9 cellular contexts compared by ENCODE assay signal in genomic region chr7:82677493-82677892, GRCh38.
A peak's percentile ranks its signal among the peaks of the same experiment; 100 is the strongest.
DNase-seq lines count a peak whose midpoint lies in the region; TF ChIP-seq lines count a peak whose summit lies in the region.
"Had no signal": no experiment of that assay in that cellular context is flagged by ENCODE, and none has a peak within 500 bp of the region (broad histone marks: within the 10 kb centered on the region; RNA-seq: fewer than 3 reads in every experiment).

No MANE protein-coding gene starts in this region.

- peaks cover 15% of the 10 kb centered on the region for H3K4me1 Mint-ChIP-seq in T-helper 2 cell treated with Interferon-gamma antibody and Interleukin-4, amounts not matched to agents 5 μg/mL and 100 μg/mL, for 36 hours (ENCODE audit: low read depth)

- no peaks in the 10 kb centered on the region for H3K36me3 ChIP-seq in thyroid gland

- DNase-seq in GM03348 (ENCODE audit: low spot score) (peak; percentile 4), H4 (ENCODE audit: low spot score) (peak; percentile 67), NCI-H1105 (lab: John Stamatoyannopoulos, UW) (no peak), thyroid gland (no peak), medulla oblongata (ENCODE audit: extremely low spot score) (no peak), NCI-H1048 (lab: John Stamatoyannopoulos, UW) (no peak)
- peak; percentile 29 for DNase-seq in T-helper 2 cell treated with Interferon-gamma antibody and Interleukin-4, amounts not matched to agents 5 μg/mL and 100 μg/mL, for 36 hours (ENCODE audit: low spot score)
- DNase-seq in effector CD8-positive, alpha-beta T cell (lab: John Stamatoyannopoulos, UW): peak; percentile 9

- peaks cover 12% of the 10 kb centered on the region for H3K9me3 Mint-ChIP-seq in T-helper 2 cell treated with Interferon-gamma antibody and Interleukin-4, amounts not matched to agents 5 μg/mL and 100 μg/mL, for 36 hours
- H3K9me3 Mint-ChIP-seq: dendritic cell treated with granulocyte-macrophage colony-stimulating factor and Interleukin-4, amounts not matched to agents 40 ng/mL and 50 ng/mL, for 4 days had no signal

- H3K27ac Mint-ChIP-seq in T-helper 2 cell treated with Interferon-gamma antibody and Interleukin-4, amounts not matched to agents 5 μg/mL and 100 μg/mL, for 36 hours: peak overlapping the region; percentile 70
- H3K27ac Mint-ChIP-seq: dendritic cell treated with granulocyte-macrophage colony-stimulating factor and Interleukin-4, amounts not matched to agents 40 ng/mL and 50 ng/mL, for 4 days had no signal

- H3K4me3 Mint-ChIP-seq in T-helper 2 cell treated with Interferon-gamma antibody and Interleukin-4, amounts not matched to agents 5 μg/mL and 100 μg/mL, for 36 hours: peak overlapping the region; percentile 29
- H3K4me3 Mint-ChIP-seq: dendritic cell treated with granulocyte-macrophage colony-stimulating factor and Interleukin-4, amounts not matched to agents 40 ng/mL and 50 ng/mL, for 4 days had no signal

- H3K27me3 Mint-ChIP-seq in T-helper 2 cell treated with Interferon-gamma antibody and Interleukin-4, amounts not matched to agents 5 μg/mL and 100 μg/mL, for 36 hours (ENCODE audit: low read depth): no peaks in the 10 kb centered on the region
- H3K27me3 Mint-ChIP-seq: dendritic cell treated with granulocyte-macrophage colony-stimulating factor and Interleukin-4, amounts not matched to agents 40 ng/mL and 50 ng/mL, for 4 days had no signal

- intact Hi-C loops in thyroid gland (cut with DNase I): no loop called here

- WGBS in thyroid gland, 2 donors: 64 to 67% methylated on average over 2 of the region's 2 CpGs

- no peaks in the 10 kb centered on the region for H3K36me3 Mint-ChIP-seq in T-helper 2 cell treated with Interferon-gamma antibody and Interleukin-4, amounts not matched to agents 5 μg/mL and 100 μg/mL, for 36 hours (ENCODE audit: low read depth)

- no peak for TF ChIP-seq POLR2A in thyroid gland (IDR thresholded peaks at IDR 0.05)

- no peaks in the 10 kb centered on the region for H3K9me3 ChIP-seq in thyroid gland

- H3K4me3 ChIP-seq in thyroid gland (replicated peaks in 1 of 3): no peak overlapping the region

- H3K4me1 ChIP-seq in thyroid gland: no peaks in the 10 kb centered on the region

- TF ChIP-seq CTCF in thyroid gland (IDR thresholded peaks at IDR 0.05): no peak

- no peak overlapping the region for H3K27ac ChIP-seq in thyroid gland

- no peaks in the 10 kb centered on the region for H3K27me3 ChIP-seq in thyroid gland

Comparison
In these comparisons a context has a peak if more than half of its experiments do, and no peak if none do; other contexts are left out.
1. DNase-seq: peak in GM03348 (single experiment), H4 (single experiment), T-helper 2 cell treated with Interferon-gamma antibody and Interleukin-4, amounts not matched to agents 5 μg/mL and 100 μg/mL, for 36 hours (single experiment) and effector CD8-positive, alpha-beta T cell (single experiment); none in NCI-H1105 (single experiment), thyroid gland (0 of 2), medulla oblongata (single experiment) and NCI-H1048 (single experiment).